11 cellular contexts compared by ENCODE assay signal in genomic region chr1:230282157-230282556, GRCh38.
A peak's percentile ranks its signal among the peaks of the same experiment; 100 is the strongest.
DNase-seq lines count a peak whose midpoint lies in the region; ATAC-seq and TF ChIP-seq lines count a peak whose summit lies in the region.
"Had no signal": no experiment of that assay in that cellular context is flagged by ENCODE, and none has a peak within 500 bp of the region (broad histone marks: within the 10 kb centered on the region; RNA-seq: fewer than 3 reads in every experiment).

No MANE protein-coding gene starts in this region.

- H3K4me3 ChIP-seq in OCI-LY1 (ENCODE audit: low read depth, low read length, poor library complexity, severe bottlenecking) (peak overlapping the region; percentile 14), hepatocyte (no peak overlapping the region), brain microvascular endothelial cell (ENCODE audit: low read depth, low read length) (no peak overlapping the region)
- H3K4me3 ChIP-seq: prostate gland had no signal

- H3K36me3 ChIP-seq in OCI-LY1 (ENCODE audit: insufficient read depth, low read length) (peaks cover 18% of the 10 kb centered on the region; the same call in 1 of the 2 replicates), hepatocyte (replicated peaks; ENCODE audit: insufficient read depth, low read depth) (no peaks in the 10 kb centered on the region), brain microvascular endothelial cell (replicated peaks) (peaks cover 11% of the 10 kb centered on the region)

- in situ Hi-C loops in brain microvascular endothelial cell (cut with HindIII; ENCODE audit: low pct_ligation_motif_present, low sequenced_read_pairs): no loop called here

- H3K27me3 ChIP-seq in OCI-LY1 (ENCODE audit: insufficient read depth, low read length) (no peaks in the 10 kb centered on the region), hepatocyte (no peaks in the 10 kb centered on the region), brain microvascular endothelial cell (replicated peaks) (no peaks in the 10 kb centered on the region)

- 51% methylated on average over 3 of the region's 3 CpGs for WGBS in hepatocyte (ENCODE audit: low lambda C conversion rate, missing lambda C conversion rate)

- H3K4me1 ChIP-seq in OCI-LY1 (ENCODE audit: insufficient read depth, low read length, severe bottlenecking) (peaks cover 73% of the 10 kb centered on the region), hepatocyte (ENCODE audit: insufficient read depth) (peaks cover 5% of the 10 kb centered on the region)
- H3K4me1 ChIP-seq: prostate gland had no signal

- H3K9me3 ChIP-seq in OCI-LY1 (ENCODE audit: low read length) (no peaks in the 10 kb centered on the region), hepatocyte (ENCODE audit: low read depth) (no peaks in the 10 kb centered on the region)
- H3K9me3 ChIP-seq: prostate gland had no signal

- no peaks in the 10 kb centered on the region for H3K9me2 ChIP-seq in OCI-LY1 (ENCODE audit: low read depth, low read length)
- H3K9me2 ChIP-seq in hepatocyte (replicated peaks; ENCODE audit: insufficient read depth): no peaks in the 10 kb centered on the region

- no peak for TF ChIP-seq CTCF in OCI-LY1 (IDR thresholded peaks at IDR 0.05; ENCODE audit: low read length)
- no peak for TF ChIP-seq CTCF in hepatocyte (IDR thresholded peaks at IDR 0.05; ENCODE audit: poor library complexity)
- TF ChIP-seq CTCF in brain microvascular endothelial cell (IDR thresholded peaks at IDR 0.05; ENCODE audit: low read depth, low read length, missing control alignments): no peak

- no peaks in the 10 kb centered on the region for H3K79me2 ChIP-seq in OCI-LY1 (ENCODE audit: insufficient read depth, low read length)
- no peaks in the 10 kb centered on the region for H3K79me2 ChIP-seq in hepatocyte

- no peaks in the 10 kb centered on the region for H3F3A ChIP-seq in OCI-LY1 (ENCODE audit: insufficient read depth, low read length)

- DNase-seq in COR-L47 (lab: John Stamatoyannopoulos, UW): peak; percentile 71
- peak; percentile 52 for DNase-seq in hepatocyte (ENCODE audit: low spot score)
- no peak for DNase-seq in NCI-H2171 treated with DMSO at 0.1 percent for 48 hours (lab: John Stamatoyannopoulos, UW)
- no peak for DNase-seq in Kasumi-1 (lab: John Stamatoyannopoulos, UW)
- no peak for DNase-seq in brain microvascular endothelial cell
- no peak for DNase-seq in activated T-cell treated with anti-CD3 and anti-CD28 coated beads, Interleukin-2, amount 50 U/mL, for 48 hours
- DNase-seq: DMS79, MV-4-11 had no signal

- no peaks in the 10 kb centered on the region for H4K20me1 ChIP-seq in OCI-LY1 (ENCODE audit: insufficient read depth, low read length)
- no peaks in the 10 kb centered on the region for H4K20me1 ChIP-seq in hepatocyte (ENCODE audit: insufficient read depth, poor library complexity, severe bottlenecking)

- H3K4me2 ChIP-seq in OCI-LY1 (ENCODE audit: low read length): peak overlapping the region; percentile 42
- no peak overlapping the region for H3K4me2 ChIP-seq in hepatocyte

- peak overlapping the region; percentile 97 for H3K27ac ChIP-seq in OCI-LY1 (ENCODE audit: low read depth, low read length, poor library complexity, severe bottlenecking)
- H3K27ac ChIP-seq in hepatocyte: peak overlapping the region; percentile 66
- no peak overlapping the region for H3K27ac ChIP-seq in brain microvascular endothelial cell
- H3K27ac ChIP-seq: prostate gland had no signal

- peak overlapping the region; percentile 69; the same call in 1 of the 2 replicates for H3K9ac ChIP-seq in OCI-LY1 (ENCODE audit: low read length)

- H2AFZ ChIP-seq in OCI-LY1 (ENCODE audit: low read length) (no peak overlapping the region), hepatocyte (no peak overlapping the region)

- ATAC-seq in HG02678 (IDR thresholded peaks at IDR 0.05; ENCODE audit: unreplicated experiment): peak; percentile 63

Comparison
In these comparisons a context has a peak if more than half of its experiments do, and no peak if none do; other contexts are left out.
1. DNase-seq: peak in COR-L47 (single experiment) and hepatocyte (single experiment); none in NCI-H2171 treated with DMSO at 0.1 percent for 48 hours (single experiment), Kasumi-1 (0 of 2), brain microvascular endothelial cell (single experiment) and activated T-cell treated with anti-CD3 and anti-CD28 coated beads, Interleukin-2, amount 50 U/mL, for 48 hours (0 of 2).